Comparison of ENCODE assay signal across 28 cellular contexts in the genomic region with DNA sequence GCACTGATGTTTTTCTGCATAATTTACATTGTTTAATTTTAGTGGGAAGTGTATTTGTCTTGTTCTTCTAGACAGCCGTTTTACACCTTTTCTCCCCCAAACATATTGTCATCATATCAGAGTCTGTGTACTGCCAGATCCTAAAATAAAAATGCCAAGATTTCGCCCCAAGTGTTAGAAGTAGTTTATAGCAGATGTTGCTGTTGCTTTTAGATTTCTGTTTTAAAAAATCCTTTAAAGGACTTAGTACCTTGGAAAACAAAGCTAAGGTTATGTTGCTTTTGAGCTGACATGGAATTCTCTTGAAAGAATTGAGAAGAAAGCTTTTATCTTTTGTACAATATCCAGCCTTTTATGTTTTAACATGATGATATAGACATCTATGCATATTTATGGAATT.
"Had no signal": no experiment of that assay in that cellular context is flagged by ENCODE, and none has a peak within 500 bp of the region (broad histone marks: within the 10 kb centered on the region; RNA-seq: fewer than 3 reads in every experiment).

No MANE protein-coding gene starts in this region.

- H3K27me3 Mint-ChIP-seq: naive thymus-derived CD4-positive, alpha-beta T cell; natural killer cell treated with Interleukin-12 subunit alpha and Interleukin-12 subunit beta and Interleukin-15 and Interleukin-18, amount 100 ng/mL, for 72 hours; stimulated activated naive B cell treated with anti-CD40 and anti-IgM and Interleukin-4, amounts not matched to agents 10 μg/mL and 1 μg/mL and 100 μg/mL, for 72 hours had no signal

- H3K27me3 ChIP-seq: pancreas, stomach, suprapubic skin, tibial artery, upper lobe of right lung had no signal

- H3K9me3 Mint-ChIP-seq: immature natural killer cell; mesothelial cell of epicardium; naive thymus-derived CD4-positive, alpha-beta T cell; natural killer cell treated with Interleukin-12 subunit alpha and Interleukin-12 subunit beta and Interleukin-15 and Interleukin-18, amount 100 ng/mL, for 72 hours had no signal

- ATAC-seq: mucosa of descending colon; naive thymus-derived CD4-positive, alpha-beta T cell; natural killer cell treated with Interleukin-12 subunit alpha and Interleukin-12 subunit beta and Interleukin-15 and Interleukin-18, amount 100 ng/mL, for 72 hours; pancreas; sciatic nerve; stimulated activated naive B cell treated with anti-CD40 and anti-IgM and Interleukin-4, amounts not matched to agents 10 μg/mL and 1 μg/mL and 100 μg/mL, for 72 hours; stimulated activated naive CD8-positive, alpha-beta T cell treated with anti-CD3 and anti-CD28 coated beads, Interleukin-15, Interleukin-2, amounts not matched to agents 100 U/mL and 50 U/mL, for 24 hours; upper lobe of right lung had no signal

- H3K4me3 ChIP-seq: left ventricle myocardium inferior, lung, mucosa of descending colon, pancreas, prostate gland, skin epidermis, stomach, suprapubic skin, thoracic aorta, tibial artery, upper lobe of right lung had no signal

- H3K4me3 Mint-ChIP-seq: immature natural killer cell; mesothelial cell of epicardium; naive thymus-derived CD4-positive, alpha-beta T cell; natural killer cell treated with Interleukin-12 subunit alpha and Interleukin-12 subunit beta and Interleukin-15 and Interleukin-18, amount 100 ng/mL, for 72 hours; stimulated activated naive B cell treated with anti-CD40 and anti-IgM and Interleukin-4, amounts not matched to agents 10 μg/mL and 1 μg/mL and 100 μg/mL, for 72 hours had no signal

- H3K27ac Mint-ChIP-seq: naive thymus-derived CD4-positive, alpha-beta T cell; natural killer cell treated with Interleukin-12 subunit alpha and Interleukin-12 subunit beta and Interleukin-15 and Interleukin-18, amount 100 ng/mL, for 72 hours; stimulated activated naive B cell treated with anti-CD40 and anti-IgM and Interleukin-4, amounts not matched to agents 10 μg/mL and 1 μg/mL and 100 μg/mL, for 72 hours had no signal

- DNase-seq: hypothalamus; immature natural killer cell; islet precursor cell; left ventricle myocardium inferior; mesendoderm; mucosa of descending colon; naive thymus-derived CD4-positive, alpha-beta T cell; pancreas; retina; right cardiac atrium; stimulated activated CD4-positive, alpha-beta T cell treated with anti-CD3 and anti-CD28 coated beads, Interleukin-12 subunit alpha, Interleukin-12 subunit beta, amount 100 ng/mL, for 4 hours; stimulated activated CD4-positive, alpha-beta T cell treated with anti-CD3 and anti-CD28 coated beads, Interleukin-15, amount 100 ng/mL, for 24 hours; stimulated activated CD4-positive, alpha-beta T cell treated with anti-CD3 and anti-CD28 coated beads, Interleukin-2, amount 100 ng/mL, for 24 hours; stimulated activated CD4-positive, alpha-beta T cell treated with anti-CD3 and anti-CD28 coated beads, Interleukin-4, amount 100 ng/mL, for 1 hour; stimulated activated naive B cell treated with anti-CD40 and anti-IgM and Interleukin-4, amounts not matched to agents 10 μg/mL and 1 μg/mL and 100 μg/mL, for 72 hours; stimulated activated naive CD8-positive, alpha-beta T cell treated with anti-CD3 and anti-CD28 coated beads, Interleukin-15, Interleukin-2, amounts not matched to agents 100 U/mL and 50 U/mL, for 24 hours; stomach; tibial artery; trophoblast cell; upper lobe of right lung had no signal

- H3K27ac ChIP-seq: pancreas, prostate gland, skin epidermis, stomach, suprapubic skin, thoracic aorta, tibial artery, upper lobe of right lung had no signal
